Comparison of ENCODE assay signal across 9 cellular contexts in the genomic region with DNA sequence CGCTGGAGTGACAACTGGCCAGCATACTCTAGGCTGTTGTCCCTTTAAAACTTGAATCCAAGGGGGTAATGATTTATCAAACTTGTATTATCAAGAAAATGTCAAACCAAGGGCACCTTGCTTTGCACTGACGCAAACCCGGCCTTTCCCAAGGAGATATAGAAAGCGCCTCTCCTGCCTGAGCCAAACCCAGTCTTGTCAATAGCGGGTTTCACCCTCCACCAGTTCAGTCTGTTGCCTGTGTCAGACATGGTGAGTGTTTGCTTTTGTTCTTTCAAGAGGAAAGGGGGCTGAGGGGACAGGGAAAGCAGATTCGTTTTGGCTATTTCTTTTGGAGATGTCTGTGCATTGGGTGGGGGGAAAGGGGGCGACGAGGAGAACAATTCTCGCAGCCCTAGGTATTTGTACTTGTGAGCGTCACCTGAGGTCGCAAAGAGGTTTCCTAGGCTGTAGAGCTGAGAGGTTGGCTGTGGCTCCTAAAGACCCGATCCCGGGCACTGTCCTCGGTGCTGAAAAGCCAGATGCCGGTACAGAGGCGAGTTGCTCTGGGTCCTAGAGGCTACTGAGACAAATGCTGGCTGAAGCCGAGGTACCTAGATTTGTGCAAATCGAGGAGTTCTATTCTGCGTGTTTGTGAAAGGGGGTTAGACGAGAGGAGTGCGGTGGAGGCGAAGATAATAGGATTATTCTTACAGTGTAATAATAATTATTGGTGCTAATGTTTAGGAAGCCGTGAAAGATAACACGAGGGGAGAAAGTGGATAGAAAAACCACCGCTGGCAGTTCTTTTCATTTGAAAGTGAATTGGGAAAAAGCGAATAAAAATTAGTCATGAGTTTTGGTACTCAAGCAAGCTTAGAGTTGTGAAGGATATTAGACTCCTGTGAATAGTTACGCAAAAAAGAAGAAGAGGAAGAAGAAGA. TPM values are rescaled to one million over a fixed set of nuclear protein-coding genes. Genes with fewer than 3 reads are reported as not detected.
DNase-seq lines count a peak whose midpoint lies in the region; ATAC-seq and TF ChIP-seq lines count a peak whose summit lies in the region.
"Had no signal": no experiment of that assay in that cellular context is flagged by ENCODE, and none has a peak within 500 bp of the region (broad histone marks: within the 10 kb centered on the region; RNA-seq: fewer than 3 reads in every experiment).

A gene (plus strand): TSS at position 185 of the 923 bp plus-strand sequence. CDS start 65 bp downstream, at position 250.

- H3K36me3 Mint-ChIP-seq in T-helper 1 cell treated with Interleukin-12 subunit alpha and Interleukin-12 subunit beta and Interleukin-4 antibody, amounts not matched to agents 30 μg/mL and 1 μg/mL, for 36 hours (ENCODE audit: low read depth) = peaks cover 5% of the 10 kb centered on the region

- no peak for DNase-seq in T-helper 1 cell
- DNase-seq in fibroblast of peridontal ligament (ENCODE audit: extremely low read depth) = peak; percentile 18
- peak; percentile 28 to 30 for DNase-seq in stimulated activated CD4-positive, alpha-beta T cell treated with anti-CD3 and anti-CD28 coated beads, Interleukin-2, amount 100 ng/mL, for 48 hours
- no peak for DNase-seq in effector memory CD4-positive, alpha-beta T cell
- DNase-seq: NCI-H510A had no signal

- H3K9me3 ChIP-seq in effector memory CD4-positive, alpha-beta T cell (ENCODE audit: control insufficient read depth, low read length) = no peaks in the 10 kb centered on the region

- peaks cover 4% of the 10 kb centered on the region for H3K9me3 Mint-ChIP-seq in T-helper 1 cell treated with Interleukin-12 subunit alpha and Interleukin-12 subunit beta and Interleukin-4 antibody, amounts not matched to agents 30 μg/mL and 1 μg/mL, for 36 hours

- no peak for ATAC-seq in HG02623 (IDR thresholded peaks at IDR 0.05; ENCODE audit: unreplicated experiment)
- ATAC-seq in GM18498 (IDR thresholded peaks at IDR 0.05; ENCODE audit: unreplicated experiment) = no peak

- H3K4me1 Mint-ChIP-seq in T-helper 1 cell treated with Interleukin-12 subunit alpha and Interleukin-12 subunit beta and Interleukin-4 antibody, amounts not matched to agents 30 μg/mL and 1 μg/mL, for 36 hours (ENCODE audit: low read depth) = peaks cover 6% of the 10 kb centered on the region

- H3K27me3 Mint-ChIP-seq in T-helper 1 cell treated with Interleukin-12 subunit alpha and Interleukin-12 subunit beta and Interleukin-4 antibody, amounts not matched to agents 30 μg/mL and 1 μg/mL, for 36 hours (ENCODE audit: low read depth) = peaks cover 94% of the 10 kb centered on the region

- no peaks in the 10 kb centered on the region for H3K4me1 ChIP-seq in effector memory CD4-positive, alpha-beta T cell (ENCODE audit: control insufficient read depth, insufficient read depth, low read length, poor library complexity, severe bottlenecking)

- no peaks in the 10 kb centered on the region for H3K36me3 ChIP-seq in effector memory CD4-positive, alpha-beta T cell (ENCODE audit: control insufficient read depth, insufficient read depth, low read length)

- no peak within 1 kb of the TSS for H3K4me3 Mint-ChIP-seq in T-helper 1 cell treated with Interleukin-12 subunit alpha and Interleukin-12 subunit beta and Interleukin-4 antibody, amounts not matched to agents 30 μg/mL and 1 μg/mL, for 36 hours

- H3K27ac ChIP-seq in effector memory CD4-positive, alpha-beta T cell (ENCODE audit: insufficient read depth, low read length, poor library complexity, severe bottlenecking) = no peak within 1 kb of the TSS

- peak within 1 kb of the TSS; percentile 22 for H3K27ac Mint-ChIP-seq in T-helper 1 cell treated with Interleukin-12 subunit alpha and Interleukin-12 subunit beta and Interleukin-4 antibody, amounts not matched to agents 30 μg/mL and 1 μg/mL, for 36 hours

- H3K27me3 ChIP-seq in effector memory CD4-positive, alpha-beta T cell (replicated peaks; ENCODE audit: control insufficient read depth, insufficient read depth, low read length, poor library complexity, severe bottlenecking) = peaks cover 51% of the 10 kb centered on the region

- no peak within 1 kb of the TSS for H3K4me3 ChIP-seq in effector memory CD4-positive, alpha-beta T cell (ENCODE audit: insufficient read depth, low read depth, low read length, poor library complexity, severe bottlenecking)

TF ChIP-seq in PFSK-1, 5 proteins besides CTCF, POLR2A, EP300 and RAD21:
- TF ChIP-seq, protein P1, sequence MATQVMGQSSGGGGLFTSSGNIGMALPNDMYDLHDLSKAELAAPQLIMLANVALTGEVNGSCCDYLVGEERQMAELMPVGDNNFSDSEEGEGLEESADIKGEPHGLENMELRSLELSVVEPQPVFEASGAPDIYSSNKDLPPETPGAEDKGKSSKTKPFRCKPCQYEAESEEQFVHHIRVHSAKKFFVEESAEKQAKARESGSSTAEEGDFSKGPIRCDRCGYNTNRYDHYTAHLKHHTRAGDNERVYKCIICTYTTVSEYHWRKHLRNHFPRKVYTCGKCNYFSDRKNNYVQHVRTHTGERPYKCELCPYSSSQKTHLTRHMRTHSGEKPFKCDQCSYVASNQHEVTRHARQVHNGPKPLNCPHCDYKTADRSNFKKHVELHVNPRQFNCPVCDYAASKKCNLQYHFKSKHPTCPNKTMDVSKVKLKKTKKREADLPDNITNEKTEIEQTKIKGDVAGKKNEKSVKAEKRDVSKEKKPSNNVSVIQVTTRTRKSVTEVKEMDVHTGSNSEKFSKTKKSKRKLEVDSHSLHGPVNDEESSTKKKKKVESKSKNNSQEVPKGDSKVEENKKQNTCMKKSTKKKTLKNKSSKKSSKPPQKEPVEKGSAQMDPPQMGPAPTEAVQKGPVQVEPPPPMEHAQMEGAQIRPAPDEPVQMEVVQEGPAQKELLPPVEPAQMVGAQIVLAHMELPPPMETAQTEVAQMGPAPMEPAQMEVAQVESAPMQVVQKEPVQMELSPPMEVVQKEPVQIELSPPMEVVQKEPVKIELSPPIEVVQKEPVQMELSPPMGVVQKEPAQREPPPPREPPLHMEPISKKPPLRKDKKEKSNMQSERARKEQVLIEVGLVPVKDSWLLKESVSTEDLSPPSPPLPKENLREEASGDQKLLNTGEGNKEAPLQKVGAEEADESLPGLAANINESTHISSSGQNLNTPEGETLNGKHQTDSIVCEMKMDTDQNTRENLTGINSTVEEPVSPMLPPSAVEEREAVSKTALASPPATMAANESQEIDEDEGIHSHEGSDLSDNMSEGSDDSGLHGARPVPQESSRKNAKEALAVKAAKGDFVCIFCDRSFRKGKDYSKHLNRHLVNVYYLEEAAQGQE (IDR thresholded peaks at IDR 0.05; ENCODE audit: insufficient read depth in 1 of 2, low read depth in 2 of 2, low read length in 2 of 2) = peak; percentile 93 to 98
- no peak for TF ChIP-seq POLR2AphosphoS5 (IDR thresholded peaks at IDR 0.05; ENCODE audit: low read depth, low read length)

RNA-seq across cellular contexts. Expression of the gene that starts here (rescaled TPM):
- not detected for polyA plus RNA-seq in PFSK-1 (2012; ENCODE audit: insufficient read length, low read depth)

Comparison
In these comparisons a context has a peak if more than half of its experiments do, and no peak if none do; other contexts are left out.
1. DNase-seq: peak in fibroblast of peridontal ligament (single experiment) and stimulated activated CD4-positive, alpha-beta T cell treated with anti-CD3 and anti-CD28 coated beads, Interleukin-2, amount 100 ng/mL, for 48 hours (2 of 2); none in T-helper 1 cell (0 of 5) and effector memory CD4-positive, alpha-beta T cell (0 of 3).